Comparison of ENCODE assay signal across 6 cellular contexts in the genomic region with DNA sequence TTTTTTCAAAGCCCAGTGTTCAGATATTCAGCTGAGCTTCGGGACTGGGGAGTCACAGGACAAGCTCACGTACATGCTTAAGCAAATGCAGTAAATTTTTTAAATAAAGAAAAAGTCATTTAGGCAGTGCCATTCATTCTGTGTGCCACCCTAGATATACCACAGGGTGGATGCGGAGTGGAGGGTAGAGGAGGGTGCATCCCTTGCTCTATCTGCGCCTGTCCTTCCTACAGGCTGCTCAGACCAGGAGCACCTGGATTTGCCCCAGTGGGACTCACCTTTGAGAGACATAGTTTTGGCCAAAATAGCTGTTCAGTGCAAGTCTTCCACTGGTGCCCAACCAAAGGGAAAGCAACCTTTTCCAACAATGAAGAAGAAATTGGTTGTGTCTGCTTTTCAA.
A peak's percentile ranks its signal among the peaks of the same experiment; 100 is the strongest.
DNase-seq lines count a peak whose midpoint lies in the region; ATAC-seq, FAIRE-seq and TF ChIP-seq lines count a peak whose summit lies in the region.
"Not testable (repeated sequence)": the region's sequence is repeated elsewhere in the genome, so short reads cannot be mapped to it uniquely, and the experiment has no call there.

No MANE protein-coding gene starts in this region.

- not testable (repeated sequence) for H3K4me1 ChIP-seq in kidney (ENCODE audit: control insufficient read depth in 1 of 2, insufficient read depth in 1 of 2, low read depth in 1 of 2, low read length in 2 of 2); lower lobe of right lung

- not testable (repeated sequence) for H3K9me3 Mint-ChIP-seq in WTC11; chondrocyte (ENCODE audit: low read depth); type B pancreatic cell

- TF ChIP-seq CTCF in WTC11 (IDR thresholded peaks at IDR 0.05); chondrocyte (IDR thresholded peaks at IDR 0.05); kidney (IDR thresholded peaks at IDR 0.05; ENCODE audit: borderline replicate concordance, extremely low read depth, insufficient read depth); lower lobe of right lung (IDR thresholded peaks at IDR 0.05); type B pancreatic cell (conservative IDR thresholded peaks at IDR 0.05): not testable (repeated sequence)

- not testable (repeated sequence) for H3K4me3 ChIP-seq in kidney (ENCODE audit: low read length in 2 of 2); lower lobe of right lung

- H3K9me3 ChIP-seq in kidney (ENCODE audit: control insufficient read depth in 1 of 2, low read length in 2 of 2); lower lobe of right lung: not testable (repeated sequence)

- H3K27me3 Mint-ChIP-seq in WTC11 (ENCODE audit: low read depth); chondrocyte (ENCODE audit: low read depth); type B pancreatic cell: not testable (repeated sequence)

- not testable (repeated sequence) for H3K27ac Mint-ChIP-seq in WTC11; chondrocyte (ENCODE audit: unreplicated experiment); type B pancreatic cell

- not testable (repeated sequence) for H3K9ac ChIP-seq in kidney (ENCODE audit: low read length in 2 of 2)

- not testable (repeated sequence) for H3K4me3 Mint-ChIP-seq in WTC11; chondrocyte (ENCODE audit: unreplicated experiment); type B pancreatic cell

- not testable (repeated sequence) for H3K27ac ChIP-seq in kidney (ENCODE audit: low read depth in 2 of 2, low read length in 2 of 2); lower lobe of right lung

- not testable (repeated sequence) for FAIRE-seq in kidney (lab: Jason Lieb, UNC)

- intact Hi-C loops in kidney (cut with DNase I); lower lobe of right lung (cut with DNase I); posterior vena cava (cut with DNase I): not testable (repeated sequence)

- POLR2A ChIA-PET in WTC11 (lab: Charles Lee) = not testable (repeated sequence)

- H3K27me3 ChIP-seq in lower lobe of right lung (ENCODE audit: low read depth) = not testable (repeated sequence)

- CTCF ChIA-PET in WTC11 (lab: Charles Lee) = not testable (repeated sequence)

- ATAC-seq in WTC11 = peak; percentile 58
- ATAC-seq in lower lobe of right lung = not testable (repeated sequence)

- not testable (repeated sequence) for H3K4me1 Mint-ChIP-seq in WTC11; chondrocyte (ENCODE audit: low read depth); type B pancreatic cell (ENCODE audit: unreplicated experiment)

- H3K36me3 ChIP-seq in kidney (ENCODE audit: control insufficient read depth in 1 of 2, insufficient read depth in 2 of 2, low read length in 2 of 2); lower lobe of right lung: not testable (repeated sequence)

- H3K36me3 Mint-ChIP-seq in WTC11; chondrocyte (ENCODE audit: low read depth); type B pancreatic cell: not testable (repeated sequence)

- DNase-seq in WTC11 (ENCODE audit: low spot score) = not testable (repeated sequence)
- DNase-seq in chondrocyte (ENCODE audit: low spot score) (peak; percentile 22), kidney (peak; percentile 4), lower lobe of right lung (peak; percentile 0), posterior vena cava (ENCODE audit: low spot score) (peak; percentile 5), type B pancreatic cell (ENCODE audit: extremely low spot score, unreplicated experiment) (peak; percentile 15)
